In genomic region chr1:21510113-21510493, GRCh38 we compare ENCODE assay signal across 16 cellular contexts. TPM values are rescaled to one million over a fixed set of nuclear protein-coding genes. Genes with fewer than 3 reads are reported as not detected.
DNase-seq lines count a peak whose midpoint lies in the region; ATAC-seq lines count a peak whose summit lies in the region.
"Had no signal": no experiment of that assay in that cellular context is flagged by ENCODE, and none has a peak within 500 bp of the region (broad histone marks: within the 10 kb centered on the region; RNA-seq: fewer than 3 reads in every experiment).

No MANE protein-coding gene starts in this region.

- peak overlapping the region; percentile 94 for H3K56ac ChIP-seq in mesendoderm (ENCODE audit: low read length)

- peaks cover 26% of the 10 kb centered on the region for H3K79me1 ChIP-seq in mesendoderm (ENCODE audit: low read length)

- peak overlapping the region; percentile 46 for H3K4ac ChIP-seq in mesendoderm (ENCODE audit: low read depth, low read length)

- DNase-seq in NT2/D1 (ENCODE audit: low read depth, low spot score) (peak; percentile 81), mesendoderm (peak; percentile 93), SKM-1 treated with dmso at 0.1 percent for 144 hours (lab: John Stamatoyannopoulos, UW; ENCODE audit: unreplicated experiment) (no peak), GM19240 (ENCODE audit: insufficient read length, low spot score) (no peak)
- DNase-seq in naive thymus-derived CD8-positive, alpha-beta T cell: no peak
- DNase-seq: activated CD8-positive, alpha-beta memory T cell treated with anti-CD3 and anti-CD28 coated beads, Interleukin-2, amount 50 U/mL, for 4 hours; activated naive CD8-positive, alpha-beta T cell treated with anti-CD3 and anti-CD28 coated beads for 36 hours; CD4-positive, CD25-positive, alpha-beta regulatory T cell; cerebellar nuclear complex; NCI-H1417; NCI-H446 treated with DMSO at 0.1 percent for 48 hours; stimulated activated naive CD4-positive, alpha-beta T cell had no signal

- H3K36me3 Mint-ChIP-seq in stimulated activated memory B cell treated with anti-CD40 and anti-IgM and Interleukin-4, amounts not matched to agents 10 μg/mL and 1 μg/mL and 100 μg/mL, for 72 hours: no peaks in the 10 kb centered on the region
- peaks cover 0 to 4% (median 3%) of the 10 kb centered on the region in 3 donors for H3K36me3 Mint-ChIP-seq in naive thymus-derived CD8-positive, alpha-beta T cell
- H3K36me3 Mint-ChIP-seq: activated naive CD8-positive, alpha-beta T cell treated with anti-CD3 and anti-CD28 coated beads for 36 hours; CD4-positive, CD25-positive, alpha-beta regulatory T cell had no signal

- peaks cover 31% of the 10 kb centered on the region for H3K79me2 ChIP-seq in mesendoderm (ENCODE audit: control insufficient read depth, insufficient read depth, low read length)

- no peak overlapping the region for H4K8ac ChIP-seq in mesendoderm (ENCODE audit: low read depth, low read length)

- H3K27me3 ChIP-seq in NT2/D1 (ENCODE audit: insufficient read depth, insufficient read length): peaks cover 8% of the 10 kb centered on the region
- H3K27me3 ChIP-seq in ectodermal cell (ENCODE audit: control insufficient read depth, insufficient read depth, low read length, poor library complexity, severe bottlenecking): peaks cover 12% of the 10 kb centered on the region
- no peaks in the 10 kb centered on the region for H3K27me3 ChIP-seq in mesendoderm (ENCODE audit: insufficient read depth, low read length, poor library complexity)

- no peak overlapping the region for H2BK120ac ChIP-seq in mesendoderm (ENCODE audit: low read depth, low read length)

- no peak overlapping the region for H2BK15ac ChIP-seq in mesendoderm (replicated peaks; ENCODE audit: low read depth)

- H3K4me3 Mint-ChIP-seq in stimulated activated memory B cell treated with anti-CD40 and anti-IgM and Interleukin-4, amounts not matched to agents 10 μg/mL and 1 μg/mL and 100 μg/mL, for 72 hours: peak overlapping the region; percentile 6
- H3K4me3 Mint-ChIP-seq in naive thymus-derived CD8-positive, alpha-beta T cell: peak overlapping the region in 2 of 10 donors; percentile 33 to 55
- H3K4me3 Mint-ChIP-seq: activated naive CD8-positive, alpha-beta T cell treated with anti-CD3 and anti-CD28 coated beads for 36 hours had no signal

- H3K9me3 ChIP-seq in NT2/D1 (ENCODE audit: insufficient read depth, low read length) (no peaks in the 10 kb centered on the region), ectodermal cell (ENCODE audit: control insufficient read depth, low read length) (no peaks in the 10 kb centered on the region)

- H3K27ac ChIP-seq in ectodermal cell (ENCODE audit: insufficient read depth, low read depth, low read length, poor library complexity, severe bottlenecking) (peak overlapping the region; percentile 62), mesendoderm (ENCODE audit: low read depth, low read length) (no peak overlapping the region)
- H3K27ac ChIP-seq: epithelial cell of prostate had no signal

- WGBS in ectodermal cell, 2 experiments: 1% methylated on average over 12 of the region's 12 CpGs
- no CpG with 5 or more reads among the region's 12 CpGs for WGBS in mesendoderm (ENCODE audit: extremely low coverage, insufficient coverage, low lambda C conversion rate)

- H3K4me1 Mint-ChIP-seq in stimulated activated memory B cell treated with anti-CD40 and anti-IgM and Interleukin-4, amounts not matched to agents 10 μg/mL and 1 μg/mL and 100 μg/mL, for 72 hours: peaks cover 33% of the 10 kb centered on the region
- peaks cover 4 to 13% (median 7%) of the 10 kb centered on the region in 4 donors for H3K4me1 Mint-ChIP-seq in naive thymus-derived CD8-positive, alpha-beta T cell

- H3K9ac ChIP-seq in NT2/D1 (ENCODE audit: insufficient read length, low read depth) (peak overlapping the region; percentile 96), mesendoderm (ENCODE audit: low read length) (peak overlapping the region; percentile 90)

- H3K4me2 ChIP-seq in mesendoderm (ENCODE audit: low read length): peak overlapping the region; percentile 97

- H3K27me3 Mint-ChIP-seq in stimulated activated memory B cell treated with anti-CD40 and anti-IgM and Interleukin-4, amounts not matched to agents 10 μg/mL and 1 μg/mL and 100 μg/mL, for 72 hours: peaks cover 34% of the 10 kb centered on the region
- peaks cover 34 to 62% (median 44%) of the 10 kb centered on the region in 5 donors for H3K27me3 Mint-ChIP-seq in naive thymus-derived CD8-positive, alpha-beta T cell

- no peak overlapping the region for H3K27ac Mint-ChIP-seq in stimulated activated memory B cell treated with anti-CD40 and anti-IgM and Interleukin-4, amounts not matched to agents 10 μg/mL and 1 μg/mL and 100 μg/mL, for 72 hours
- no peak overlapping the region for H3K27ac Mint-ChIP-seq in naive thymus-derived CD8-positive, alpha-beta T cell
- H3K27ac Mint-ChIP-seq: activated naive CD8-positive, alpha-beta T cell treated with anti-CD3 and anti-CD28 coated beads for 36 hours; CD4-positive, CD25-positive, alpha-beta regulatory T cell had no signal

- no peak overlapping the region for H3K23ac ChIP-seq in mesendoderm (ENCODE audit: low read length)

- H3K4me3 ChIP-seq in NT2/D1 (ENCODE audit: insufficient read length, low read depth) (peak overlapping the region; percentile 89), ectodermal cell (ENCODE audit: insufficient read depth, low read depth, low read length) (peak overlapping the region; percentile 74), mesendoderm (ENCODE audit: low read length) (peak overlapping the region; percentile 75)

- H3K18ac ChIP-seq in mesendoderm (ENCODE audit: low read length): peak overlapping the region; percentile 19

- H3K9me3 Mint-ChIP-seq in stimulated activated memory B cell treated with anti-CD40 and anti-IgM and Interleukin-4, amounts not matched to agents 10 μg/mL and 1 μg/mL and 100 μg/mL, for 72 hours: no peaks in the 10 kb centered on the region
- H3K9me3 Mint-ChIP-seq in naive thymus-derived CD8-positive, alpha-beta T cell: no peaks in the 10 kb centered on the region
- H3K9me3 Mint-ChIP-seq: activated naive CD8-positive, alpha-beta T cell treated with anti-CD3 and anti-CD28 coated beads for 36 hours had no signal

- H3K4me1 ChIP-seq in NT2/D1 (ENCODE audit: insufficient read depth, insufficient read length) (peaks cover 8% of the 10 kb centered on the region), ectodermal cell (ENCODE audit: control insufficient read depth, insufficient read depth, low read length) (peaks cover 20% of the 10 kb centered on the region), mesendoderm (ENCODE audit: control insufficient read depth, low read depth, low read length) (peaks cover 10% of the 10 kb centered on the region)

- ATAC-seq in stimulated activated memory B cell treated with anti-CD40 and anti-IgM and Interleukin-4, amounts not matched to agents 10 μg/mL and 1 μg/mL and 100 μg/mL, for 72 hours: no peak
- no peak for ATAC-seq in naive thymus-derived CD8-positive, alpha-beta T cell

- H2AK5ac ChIP-seq in mesendoderm (ENCODE audit: low read length): no peak overlapping the region

- POLR2A ChIA-PET in naive thymus-derived CD8-positive, alpha-beta T cell (lab: Charles Lee): no interaction called here

- no peak overlapping the region for H4K5ac ChIP-seq in mesendoderm (ENCODE audit: low read length)

- H2BK5ac ChIP-seq in mesendoderm (ENCODE audit: low read length): no peak overlapping the region

- peaks cover 23% of the 10 kb centered on the region for H3K36me3 ChIP-seq in NT2/D1 (ENCODE audit: insufficient read depth, insufficient read length, low read length)
- no peaks in the 10 kb centered on the region for H3K36me3 ChIP-seq in ectodermal cell (ENCODE audit: control insufficient read depth, insufficient read depth, low read length)
- no peaks in the 10 kb centered on the region for H3K36me3 ChIP-seq in mesendoderm (ENCODE audit: control insufficient read depth, insufficient read depth, low read length)

RNA-seq across cellular contexts. Expression of gene ALPL, which starts 0.9 kb away (rescaled TPM):
- polyA plus RNA-seq in ectodermal cell (2013, experiment 1 of 4): 223 TPM
- 218 TPM for polyA plus RNA-seq in ectodermal cell (2013, experiment 2 of 4)
- 174 TPM for polyA plus RNA-seq in ectodermal cell (2013, experiment 3 of 4)
- 181 TPM for polyA plus RNA-seq in ectodermal cell (2013, experiment 4 of 4)
- 126 TPM for polyA plus RNA-seq in mesendoderm (2013, experiment 1 of 2)
- polyA plus RNA-seq in mesendoderm (2013, experiment 2 of 2): 125 TPM
- not detected for total RNA-seq in naive thymus-derived CD8-positive, alpha-beta T cell
- polyA plus RNA-seq in naive thymus-derived CD8-positive, alpha-beta T cell: not detected
- total RNA-seq: activated naive CD8-positive, alpha-beta T cell treated with anti-CD3 and anti-CD28 coated beads for 36 hours; CD4-positive, CD25-positive, alpha-beta regulatory T cell; OCI-LY7 had no signal
- polyA plus RNA-seq: CD4-positive, CD25-positive, alpha-beta regulatory T cell had no signal

Comparison
In these comparisons a context has a peak if more than half of its experiments do, and no peak if none do; other contexts are left out.
1. DNase-seq: peak in NT2/D1 (single experiment) and mesendoderm (single experiment); none in SKM-1 treated with dmso at 0.1 percent for 144 hours (single experiment), GM19240 (single experiment) and naive thymus-derived CD8-positive, alpha-beta T cell (0 of 10).
2. Peak in every context shown above with its lines, with median percentiles within 50 percentile points of each other: H3K4me3 ChIP-seq.